ENCODE assay signal across 10 cellular contexts in genomic region chr22:42365337-42365865, GRCh38.
DNase-seq lines count a peak whose midpoint lies in the region; ATAC-seq, FAIRE-seq and TF ChIP-seq lines count a peak whose summit lies in the region.
"Had no signal": no experiment of that assay in that cellular context is flagged by ENCODE, and none has a peak within 500 bp of the region (broad histone marks: within the 10 kb centered on the region; RNA-seq: fewer than 3 reads in every experiment).

No MANE protein-coding gene starts in this region.

- H3K27me3 ChIP-seq in gastrocnemius medialis (peaks cover 10 to 18% (median 15%) of the 10 kb centered on the region in 3 donors), left lung (peaks cover 4 to 80% of the 10 kb centered on the region in 2 donors)
- H3K27me3 ChIP-seq: MG63 had no signal

- H3K4me1 Mint-ChIP-seq in glutamatergic neuron (ENCODE audit: low read depth, unreplicated experiment) = peaks cover 30% of the 10 kb centered on the region

- TF ChIP-seq CTCF in HFF-Myc (IDR thresholded peaks at IDR 0.05; ENCODE audit: low read depth, low read length, missing control alignments) = no peak
- TF ChIP-seq CTCF in glutamatergic neuron (IDR thresholded peaks at IDR 0.05; ENCODE audit: partially characterized antibody, unreplicated experiment) = no peak
- TF ChIP-seq CTCF in gastrocnemius medialis (IDR thresholded peaks at IDR 0.05 in 4 of 5, conservative IDR thresholded peaks at IDR 0.05 in 1 of 5) = no peak
- no peak for TF ChIP-seq CTCF in left lung (IDR thresholded peaks at IDR 0.05)

- intact Hi-C loops in gastrocnemius medialis (cut with DNase I; ENCODE audit: low total_unique reads) = loop anchor here (5.0 kb wide), 1 partner anchor 293 kb away; the partner anchor contains the start of genes NAGA and PHETA2
- intact Hi-C loops in left lung (cut with DNase I) = no loop called here

- no peak for FAIRE-seq in GM12891 (lab: Jason Lieb, UNC)

- peaks cover 6% of the 10 kb centered on the region for H3K36me3 Mint-ChIP-seq in glutamatergic neuron (ENCODE audit: unreplicated experiment)

- H3K27me3 Mint-ChIP-seq in glutamatergic neuron (ENCODE audit: unreplicated experiment) = peaks cover 39% of the 10 kb centered on the region

- in situ Hi-C loops in gastrocnemius medialis (cut with MboI; ENCODE audit: low sequenced_read_pairs in 4 of 4) = no loop called here

- H3K4me3 Mint-ChIP-seq in glutamatergic neuron (ENCODE audit: unreplicated experiment) = peak overlapping the region; percentile 99

- H3K4me1 ChIP-seq in gastrocnemius medialis = peaks cover 11 to 18% of the 10 kb centered on the region in 2 donors
- H3K4me1 ChIP-seq in left lung = peaks cover 4 to 33% of the 10 kb centered on the region in 2 donors

- ATAC-seq in gastrocnemius medialis (no peak), HG02678 (IDR thresholded peaks at IDR 0.05; ENCODE audit: unreplicated experiment) (no peak), left lung (no peak), GM18868 (IDR thresholded peaks at IDR 0.05; ENCODE audit: unreplicated experiment) (no peak)

- H3K9me3 Mint-ChIP-seq in glutamatergic neuron (ENCODE audit: unreplicated experiment) = peaks cover 34% of the 10 kb centered on the region

- H3K4me3 ChIP-seq in HFF-Myc (replicated peaks; ENCODE audit: low read depth, low read length) (peak overlapping the region; percentile 10), gastrocnemius medialis (no peak overlapping the region), left lung (no peak overlapping the region)
- H3K4me3 ChIP-seq: MG63 had no signal

- DNase-seq in HFF-Myc (ENCODE audit: extremely low read depth, low read depth) = no peak
- peak; percentile 75 for DNase-seq in NCI-H748 (lab: John Stamatoyannopoulos, UW; ENCODE audit: unreplicated experiment)
- DNase-seq in glutamatergic neuron = peak; percentile 77
- no peak for DNase-seq in gastrocnemius medialis
- no peak for DNase-seq in GM12891 (ENCODE audit: insufficient read length, low spot score)
- DNase-seq in left lung = no peak
- DNase-seq: erythroblast, MG63 had no signal

- no peak for TF ChIP-seq POLR2A in gastrocnemius medialis (IDR thresholded peaks at IDR 0.05)
- TF ChIP-seq POLR2A in GM12891 (IDR thresholded peaks at IDR 0.05; ENCODE audit: low read depth, low read length) = no peak

- H3K36me3 ChIP-seq in gastrocnemius medialis (no peaks in the 10 kb centered on the region), left lung (no peaks in the 10 kb centered on the region)
- H3K36me3 ChIP-seq: MG63 had no signal

- peak overlapping the region; percentile 99 for H3K27ac Mint-ChIP-seq in glutamatergic neuron (ENCODE audit: unreplicated experiment)

- H3K27ac ChIP-seq in gastrocnemius medialis (peak overlapping the region in 3 of 4 donors; percentile 1 to 38 (median 31)), left lung (no peak overlapping the region)

- H3K9me3 ChIP-seq in gastrocnemius medialis (no peaks in the 10 kb centered on the region), left lung (no peaks in the 10 kb centered on the region)
- H3K9me3 ChIP-seq: MG63 had no signal

TF ChIP-seq in GM12891, 5 proteins besides CTCF, POLR2A, EP300 and RAD21:
- no peak for TF ChIP-seq SPI1 (IDR thresholded peaks at IDR 0.05; ENCODE audit: low read depth, low read length)
- no peak for TF ChIP-seq PAX5 (IDR thresholded peaks at IDR 0.05; ENCODE audit: insufficient read depth, low read length, severe bottlenecking)
- TF ChIP-seq POU2F2 (IDR thresholded peaks at IDR 0.05; ENCODE audit: low read depth, low read length) = no peak
- no peak for TF ChIP-seq POLR2AphosphoS5 (IDR thresholded peaks at IDR 0.05; ENCODE audit: low read depth, low read length)
- no peak for TF ChIP-seq TAF1 (IDR thresholded peaks at IDR 0.05; ENCODE audit: low read depth, low read length)

Comparison
In these comparisons a context has a peak if more than half of its experiments do, and no peak if none do; other contexts are left out.
1. DNase-seq: peak in NCI-H748 (single experiment) and glutamatergic neuron (single experiment); none in HFF-Myc (single experiment), gastrocnemius medialis (0 of 2), GM12891 (single experiment) and left lung (0 of 2).
2. H3K27ac ChIP-seq: peak in gastrocnemius medialis (3 of 4); none in left lung (0 of 2).